Comparison of ENCODE assay signal across 8 cellular contexts in the genomic region with DNA sequence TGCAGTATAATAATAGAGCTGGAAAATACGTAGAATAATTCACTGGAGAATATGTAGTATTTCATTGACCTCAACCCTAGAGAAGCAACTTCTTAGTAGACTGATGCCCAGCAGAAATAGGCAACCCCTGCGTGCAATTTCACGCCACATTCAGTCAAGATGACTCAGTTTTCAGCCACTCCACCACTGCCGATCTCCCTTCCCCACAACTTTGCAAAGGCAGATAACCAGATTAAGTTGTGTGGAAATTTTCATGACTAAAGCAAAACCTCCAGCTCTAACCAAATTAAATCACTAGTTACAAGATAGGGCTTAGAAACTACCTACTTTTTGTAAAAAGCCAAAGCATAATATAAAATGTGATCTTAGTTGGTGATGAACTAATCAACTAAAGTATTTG.
DNase-seq lines count a peak whose midpoint lies in the region; ATAC-seq and TF ChIP-seq lines count a peak whose summit lies in the region.

No MANE protein-coding gene starts in this region.

- DNase-seq in GM12865 (ENCODE audit: low read depth) (peak; percentile 52), fibroblast of villous mesenchyme (ENCODE audit: low read depth) (peak; percentile 86), type B pancreatic cell (ENCODE audit: extremely low spot score, unreplicated experiment) (no peak), NCI-H345 (lab: John Stamatoyannopoulos, UW) (no peak), right lobe of liver (no peak)
- peak; percentile 80 for DNase-seq in activated CD4-positive, alpha-beta memory T cell treated with anti-CD3 and anti-CD28 coated beads, Interleukin-2, amount 10 ng/mL, durations not matched to agents 7 days and 5 days

- H3K27me3 Mint-ChIP-seq in activated CD4-positive, alpha-beta memory T cell treated with anti-CD3 and anti-CD28 coated beads, Interleukin-2, amount 10 ng/mL, durations not matched to agents 7 days and 5 days: no peaks in the 10 kb centered on the region
- no peaks in the 10 kb centered on the region for H3K27me3 Mint-ChIP-seq in type B pancreatic cell

- peak overlapping the region; percentile 85 for H3K27ac Mint-ChIP-seq in activated CD4-positive, alpha-beta memory T cell treated with anti-CD3 and anti-CD28 coated beads, Interleukin-2, amount 10 ng/mL, durations not matched to agents 7 days and 5 days
- H3K27ac Mint-ChIP-seq in type B pancreatic cell: peak overlapping the region; percentile 37

- H3K4me3 Mint-ChIP-seq in activated CD4-positive, alpha-beta memory T cell treated with anti-CD3 and anti-CD28 coated beads, Interleukin-2, amount 10 ng/mL, durations not matched to agents 7 days and 5 days: peak overlapping the region; percentile 28
- H3K4me3 Mint-ChIP-seq in type B pancreatic cell: no peak overlapping the region

- intact Hi-C loops in right lobe of liver (cut with DNase I): no loop called here

- TF ChIP-seq POLR2A in gastroesophageal sphincter (IDR thresholded peaks at IDR 0.05): no peak
- no peak for TF ChIP-seq POLR2A in right lobe of liver (IDR thresholded peaks at IDR 0.05)

- H3K36me3 ChIP-seq in gastroesophageal sphincter (no peaks in the 10 kb centered on the region), right lobe of liver (no peaks in the 10 kb centered on the region)

- H3K9me3 ChIP-seq in gastroesophageal sphincter (no peaks in the 10 kb centered on the region), right lobe of liver (no peaks in the 10 kb centered on the region)

- H3K4me1 ChIP-seq in gastroesophageal sphincter: peaks cover 0 to 19% (median 6%) of the 10 kb centered on the region in 3 donors
- no peaks in the 10 kb centered on the region for H3K4me1 ChIP-seq in right lobe of liver

- no peak for TF ChIP-seq EP300 in gastroesophageal sphincter (IDR thresholded peaks at IDR 0.05)

- H3K4me1 Mint-ChIP-seq in activated CD4-positive, alpha-beta memory T cell treated with anti-CD3 and anti-CD28 coated beads, Interleukin-2, amount 10 ng/mL, durations not matched to agents 7 days and 5 days: peaks cover 94% of the 10 kb centered on the region
- peaks cover 6% of the 10 kb centered on the region for H3K4me1 Mint-ChIP-seq in type B pancreatic cell (ENCODE audit: unreplicated experiment)

- H3K27me3 ChIP-seq in gastroesophageal sphincter: no peaks in the 10 kb centered on the region
- H3K27me3 ChIP-seq in right lobe of liver: no peaks in the 10 kb centered on the region

- peak; percentile 32 for ATAC-seq in HG03571 (IDR thresholded peaks at IDR 0.05; ENCODE audit: unreplicated experiment)
- ATAC-seq in gastroesophageal sphincter: no peak
- no peak for ATAC-seq in right lobe of liver

- peaks cover 25% of the 10 kb centered on the region for H3K36me3 Mint-ChIP-seq in activated CD4-positive, alpha-beta memory T cell treated with anti-CD3 and anti-CD28 coated beads, Interleukin-2, amount 10 ng/mL, durations not matched to agents 7 days and 5 days (ENCODE audit: low read depth)
- H3K36me3 Mint-ChIP-seq in type B pancreatic cell: peaks cover 19% of the 10 kb centered on the region

- POLR2A ChIA-PET in activated CD4-positive, alpha-beta memory T cell treated with anti-CD3 and anti-CD28 coated beads, Interleukin-2, amount 10 ng/mL, durations not matched to agents 7 days and 5 days (lab: Charles Lee): interaction anchor here (0.6 to 21.6 kb wide), 17 partner anchors 10 to 757 kb away, joined by 3 to 343 read pairs (median 5); a partner anchor contains a TSS

- CTCF ChIA-PET in activated CD4-positive, alpha-beta memory T cell treated with anti-CD3 and anti-CD28 coated beads, Interleukin-2, amount 10 ng/mL, durations not matched to agents 7 days and 5 days (lab: Charles Lee): interaction anchor here (0.7 to 2.4 kb wide), 10 partner anchors 10 to 166 kb away, joined by 3 to 10 read pairs (median 4); a partner anchor contains a TSS

- WGBS in gastroesophageal sphincter (ENCODE audit: low coverage in 1 of 2), 2 donors: 74 to 76% methylated on average over 4 of the region's 4 CpGs
- 79% methylated on average over 4 of the region's 4 CpGs for WGBS in right lobe of liver (ENCODE audit: insufficient coverage, low coverage, low lambda C conversion rate, missing lambda C conversion rate)

- no peak for TF ChIP-seq CTCF in GM12865 (IDR thresholded peaks at IDR 0.05; ENCODE audit: insufficient read depth, low read depth, low read length, missing control alignments)
- TF ChIP-seq CTCF in fibroblast of villous mesenchyme (IDR thresholded peaks at IDR 0.05; ENCODE audit: insufficient read depth, low read depth, low read length): no peak
- TF ChIP-seq CTCF in type B pancreatic cell (conservative IDR thresholded peaks at IDR 0.05): no peak
- no peak for TF ChIP-seq CTCF in gastroesophageal sphincter (IDR thresholded peaks at IDR 0.05)
- no peak for TF ChIP-seq CTCF in right lobe of liver (IDR thresholded peaks at IDR 0.05)

- H3K27ac ChIP-seq in gastroesophageal sphincter (no peak overlapping the region), right lobe of liver (no peak overlapping the region)

- H3K4me3 ChIP-seq in GM12865 (ENCODE audit: low read depth, low read length) (no peak overlapping the region), fibroblast of villous mesenchyme (ENCODE audit: low read depth, low read length) (no peak overlapping the region), gastroesophageal sphincter (no peak overlapping the region), right lobe of liver (no peak overlapping the region)

- H3K9me3 Mint-ChIP-seq in activated CD4-positive, alpha-beta memory T cell treated with anti-CD3 and anti-CD28 coated beads, Interleukin-2, amount 10 ng/mL, durations not matched to agents 7 days and 5 days: peaks cover 5% of the 10 kb centered on the region
- H3K9me3 Mint-ChIP-seq in type B pancreatic cell: peaks cover 4% of the 10 kb centered on the region

Comparison
In these comparisons a context has a peak if more than half of its experiments do, and no peak if none do; other contexts are left out.
1. DNase-seq: peak in GM12865 (single experiment), activated CD4-positive, alpha-beta memory T cell treated with anti-CD3 and anti-CD28 coated beads, Interleukin-2, amount 10 ng/mL, durations not matched to agents 7 days and 5 days (single experiment) and fibroblast of villous mesenchyme (single experiment); none in type B pancreatic cell (single experiment), NCI-H345 (single experiment) and right lobe of liver (0 of 3).